In the genomic region with DNA sequence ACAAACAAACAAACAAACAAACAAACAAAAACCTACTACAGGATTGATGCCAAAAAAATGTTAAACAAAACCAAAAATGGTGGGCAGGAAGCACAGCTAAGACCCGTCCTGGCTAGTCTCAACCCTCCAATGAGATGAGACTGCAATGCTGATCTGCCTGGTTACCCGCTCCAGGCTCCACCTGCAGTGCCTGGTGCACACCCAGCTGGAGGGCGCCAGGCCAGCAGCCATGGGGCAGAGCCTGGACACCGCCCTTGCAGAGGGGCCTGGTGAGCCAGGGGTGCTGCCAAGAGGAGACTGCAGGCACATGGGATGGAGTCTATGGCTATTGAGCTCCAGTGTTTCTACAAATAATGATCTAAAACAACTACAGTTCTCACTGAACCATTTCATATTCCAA, we compare ENCODE assay signal across 21 cellular contexts.
A peak's percentile ranks its signal among the peaks of the same experiment; 100 is the strongest.
DNase-seq lines count a peak whose midpoint lies in the region; ATAC-seq and TF ChIP-seq lines count a peak whose summit lies in the region.
"Had no signal": no experiment of that assay in that cellular context is flagged by ENCODE, and none has a peak within 500 bp of the region (broad histone marks: within the 10 kb centered on the region; RNA-seq: fewer than 3 reads in every experiment).

No MANE protein-coding gene starts in this region.

- H3K36me3 ChIP-seq in thyroid gland: peaks cover 28 to 36% of the 10 kb centered on the region in 2 donors
- peaks cover 23% of the 10 kb centered on the region for H3K36me3 ChIP-seq in MM.1S (replicated peaks; ENCODE audit: insufficient read depth, low read length)

- intact Hi-C loops in left ventricle myocardium superior (cut with micrococcal nuclease) (no loop called here), Right ventricle myocardium superior (cut with DNase I) (no loop called here), thyroid gland (cut with DNase I) (loop anchor here (10.0 kb wide), 1 partner anchor 160 kb away; the partner anchor contains the start of gene GTPBP4)

- TF ChIP-seq CTCF in thyroid gland (IDR thresholded peaks at IDR 0.05) (no peak), MM.1S (IDR thresholded peaks at IDR 0.05; ENCODE audit: low read length) (no peak)

- no peaks in the 10 kb centered on the region for H3K9me2 ChIP-seq in MM.1S (replicated peaks; ENCODE audit: insufficient read depth, low read length)

- peaks cover 28% of the 10 kb centered on the region for H3K79me2 ChIP-seq in MM.1S (ENCODE audit: low read length)

- TF ChIP-seq POLR2A in thyroid gland (IDR thresholded peaks at IDR 0.05): no peak

- H3K9me3 Mint-ChIP-seq in memory B cell: no peaks in the 10 kb centered on the region
- H3K9me3 Mint-ChIP-seq: CD8-positive, alpha-beta memory T cell had no signal

- in situ Hi-C loops in SK-MEL-5 (cut with HindIII; ENCODE audit: low pct_unique_long_range_greater_than_20kb, low sequenced_read_pairs): no loop called here

- no peak overlapping the region for H3K4me2 ChIP-seq in MM.1S (ENCODE audit: low read depth, low read length)
- H3K4me2 ChIP-seq: A549 had no signal

- no peaks in the 10 kb centered on the region for H3K27me3 Mint-ChIP-seq in memory B cell
- H3K27me3 Mint-ChIP-seq: CD8-positive, alpha-beta memory T cell had no signal

- H3K27me3 ChIP-seq in thyroid gland: no peaks in the 10 kb centered on the region
- H3K27me3 ChIP-seq in MM.1S (replicated peaks; ENCODE audit: insufficient read depth, low read length): no peaks in the 10 kb centered on the region
- H3K27me3 ChIP-seq: BLaER1, MG63, SJSA1 had no signal

- H3K4me3 ChIP-seq in thyroid gland (replicated peaks in 1 of 3) (no peak overlapping the region), MM.1S (ENCODE audit: low read length) (no peak overlapping the region)
- H3K4me3 ChIP-seq: A549, BLaER1, MG63, SJSA1 had no signal

- no peak overlapping the region for H2AFZ ChIP-seq in MM.1S (ENCODE audit: low read length)

- DNase-seq in left ventricle myocardium superior (no peak), Right ventricle myocardium superior (no peak), SK-MEL-5 (ENCODE audit: low read depth, low spot score) (peak; percentile 2), memory B cell (ENCODE audit: low spot score in 2 of 2) (no peak), thyroid gland (peak; percentile 88 to 91), NCI-H128 (lab: John Stamatoyannopoulos, UW; ENCODE audit: unreplicated experiment) (no peak), MM.1S (no peak)
- DNase-seq: CD8-positive, alpha-beta memory T cell; GDM1; H7; IMR-90; MG63; NCI-H1092; NCI-H146; NCI-H2081 had no signal

- no peak overlapping the region for H3K9ac ChIP-seq in MM.1S (ENCODE audit: low read length)
- H3K9ac ChIP-seq: BLaER1 had no signal

- no peak overlapping the region for H3K4me3 Mint-ChIP-seq in memory B cell
- H3K4me3 Mint-ChIP-seq: CD8-positive, alpha-beta memory T cell had no signal

- peaks cover 45% of the 10 kb centered on the region for H3K36me3 Mint-ChIP-seq in memory B cell

- 54 to 63% methylated on average over 4 of the region's 4 CpGs for WGBS in thyroid gland, 2 donors

- peaks cover 33% of the 10 kb centered on the region for H3K4me1 Mint-ChIP-seq in memory B cell

- no peaks in the 10 kb centered on the region for H3F3A ChIP-seq in MM.1S (ENCODE audit: insufficient read depth, low read length)

- no peaks in the 10 kb centered on the region; the same call in 1 of the 2 replicates for H4K20me1 ChIP-seq in MM.1S (ENCODE audit: insufficient read depth, low read length)

- ATAC-seq in left ventricle myocardium superior (peak; percentile 23), Right ventricle myocardium superior (ENCODE audit: poor library complexity) (no peak), memory B cell (ENCODE audit: low read depth) (no peak), GM19351 (IDR thresholded peaks at IDR 0.05; ENCODE audit: unreplicated experiment) (no peak)
- ATAC-seq: A549, Panc1 had no signal

- H3K9me3 ChIP-seq in thyroid gland (no peaks in the 10 kb centered on the region), MM.1S (replicated peaks; ENCODE audit: insufficient read depth, low read length) (no peaks in the 10 kb centered on the region)
- H3K9me3 ChIP-seq: A549, BLaER1, MG63, SJSA1 had no signal

- H3K27ac Mint-ChIP-seq in memory B cell: peak overlapping the region; percentile 52

- H3K4me1 ChIP-seq in thyroid gland (peaks cover 39 to 54% of the 10 kb centered on the region in 2 donors), MM.1S (ENCODE audit: low read length) (no peaks in the 10 kb centered on the region)
- H3K4me1 ChIP-seq: A549 had no signal

- peak overlapping the region; percentile 49 to 85 (median 63) for H3K27ac ChIP-seq in thyroid gland
- no peak overlapping the region for H3K27ac ChIP-seq in MM.1S (ENCODE audit: low read length)
- H3K27ac ChIP-seq: A549, BLaER1, HL-60, SJSA1 had no signal

Comparison
In these comparisons a context has a peak if more than half of its experiments do, and no peak if none do; other contexts are left out.
1. DNase-seq: peak in SK-MEL-5 (single experiment) and thyroid gland (2 of 2); none in left ventricle myocardium superior (single experiment), Right ventricle myocardium superior (single experiment), memory B cell (0 of 2), NCI-H128 (single experiment) and MM.1S (single experiment).